24 cellular contexts compared by ENCODE assay signal in genomic region chr16:13148294-13148693, GRCh38.
"Had no signal": no experiment of that assay in that cellular context is flagged by ENCODE, and none has a peak within 500 bp of the region (broad histone marks: within the 10 kb centered on the region; RNA-seq: fewer than 3 reads in every experiment).

No MANE protein-coding gene starts in this region.

- FAIRE-seq: RCC 7860 had no signal

- ATAC-seq: Panc1, Right ventricle myocardium inferior, SK-N-SH treated with all-trans-retinoic acid at 6 μM for 48 hours had no signal

- H2AFZ ChIP-seq: PC-9 had no signal

- H3K4me1 ChIP-seq: SJCRH30 had no signal

- H3K4me3 ChIP-seq: PC-9, SJCRH30, SK-N-MC had no signal

- H3K9ac ChIP-seq: KMS-11 had no signal

- H3K36me3 ChIP-seq: SJCRH30 had no signal

- H3K9me3 ChIP-seq: SJCRH30 had no signal

- H3K27ac ChIP-seq: KMS-11, PC-9, RWPE1, SJCRH30, SK-N-MC had no signal

- H3K27me3 ChIP-seq: SJCRH30 had no signal

- H3K4me2 ChIP-seq: KMS-11, PC-9 had no signal

- DNase-seq: Karpas-422, KBM-7, MM.1S, MV-4-11, NCI-H1092, NCI-H1105, NCI-H1417 treated with DMSO at 0.1 percent for 48 hours, NCI-H1436 treated with DMSO at 0.1 percent for 48 hours, NCI-H1694 treated with DMSO at 0.1 percent for 48 hours, NCI-H187 treated with DMSO at 0.1 percent for 48 hours, NCI-H2081, NCI-H2227 treated with DMSO at 0.1 percent for 48 hours, NCI-H446, NCI-H526 treated with DMSO at 0.1 percent for 48 hours, PC-9, SIG-M5 had no signal
